Comparison of ENCODE assay signal across 19 cellular contexts in genomic region chr2:103435010-103435409, GRCh38.
DNase-seq lines count a peak whose midpoint lies in the region; ATAC-seq, FAIRE-seq and TF ChIP-seq lines count a peak whose summit lies in the region.
"Had no signal": no experiment of that assay in that cellular context is flagged by ENCODE, and none has a peak within 500 bp of the region (broad histone marks: within the 10 kb centered on the region; RNA-seq: fewer than 3 reads in every experiment).

No MANE protein-coding gene starts in this region.

- no peaks in the 10 kb centered on the region for H3F3A ChIP-seq in PC-3 (ENCODE audit: low read length, unreplicated experiment)

- no peaks in the 10 kb centered on the region for H4K20me1 ChIP-seq in PC-3 (ENCODE audit: low read length)
- H4K20me1 ChIP-seq in endothelial cell of umbilical vein (replicated peaks; ENCODE audit: control insufficient read depth, extremely low read depth, insufficient read depth, low read length) = no peaks in the 10 kb centered on the region

- 68 to 85% methylated on average over 3 of the region's 3 CpGs for WGBS in body of pancreas, 2 donors

- H3K27me3 ChIP-seq in PC-3 (ENCODE audit: low read length) (peaks cover 13% of the 10 kb centered on the region; the same call in 1 of the 2 replicates), endothelial cell of umbilical vein (ENCODE audit: control insufficient read depth in 2 of 2, insufficient read depth in 2 of 2, low read length in 2 of 2) (no peaks in the 10 kb centered on the region), body of pancreas (no peaks in the 10 kb centered on the region)
- H3K27me3 ChIP-seq: BE2C, neural progenitor cell, testis had no signal

- dilution Hi-C loops in endothelial cell of umbilical vein (cut with MboI; ENCODE audit: extremely low pct_ligation_motif_present, low sequenced_read_pairs) = no loop called here

- H3K9me1 ChIP-seq in endothelial cell of umbilical vein (replicated peaks; ENCODE audit: control insufficient read depth, extremely low read depth, insufficient read depth, low read length) = no peaks in the 10 kb centered on the region

- DNase-seq in ACHN (peak; percentile 21), PC-3 (peak; percentile 44), endothelial cell of umbilical vein (ENCODE audit: low read depth, low spot score) (no peak), cortex of kidney (lab: John Stamatoyannopoulos, UW) (no peak), body of pancreas (no peak)
- DNase-seq: activated CD4-positive, alpha-beta T cell treated with anti-CD3 and anti-CD28 coated beads, Interleukin-2, amount 10 ng/mL, durations not matched to agents 24 days and 14 days; anterior cingulate cortex; BE2C; DMS153; head of caudate nucleus; NCI-H774; retina; testis had no signal

- H3K79me2 ChIP-seq in PC-3 (ENCODE audit: low read length) (no peaks in the 10 kb centered on the region), endothelial cell of umbilical vein (ENCODE audit: control insufficient read depth, insufficient read depth, low read length) (no peaks in the 10 kb centered on the region)

- intact Hi-C loops in PC-3 (cut with micrococcal nuclease) (no loop called here), endothelial cell of umbilical vein (cut with micrococcal nuclease) (no loop called here), body of pancreas (cut with DNase I) (no loop called here)

- in situ Hi-C loops in ACHN (cut with HindIII; ENCODE audit: low pct_ligation_motif_present, low pct_unique_long_range_greater_than_20kb, low sequenced_read_pairs) = no loop called here

- no peak overlapping the region for H3K9ac ChIP-seq in PC-3 (ENCODE audit: low read length)
- no peak overlapping the region for H3K9ac ChIP-seq in endothelial cell of umbilical vein (replicated peaks; ENCODE audit: extremely low read depth, insufficient read depth, low read length)
- H3K9ac ChIP-seq: neural progenitor cell had no signal

- FAIRE-seq in endothelial cell of umbilical vein (lab: Jason Lieb, UNC) = no peak

- POLR2A ChIA-PET in PC-3 (lab: Charles Lee; ENCODE audit: unreplicated experiment) = no interaction called here
- POLR2A ChIA-PET in endothelial cell of umbilical vein (lab: Charles Lee) = no interaction called here

- TF ChIP-seq POLR2A in endothelial cell of umbilical vein (IDR thresholded peaks at IDR 0.05; ENCODE audit: low read depth, low read length) (no peak), body of pancreas (IDR thresholded peaks at IDR 0.05) (no peak)

- ATAC-seq in GM18520 (IDR thresholded peaks at IDR 0.05; ENCODE audit: unreplicated experiment) = peak; percentile 44
- ATAC-seq in PC-3 = no peak
- ATAC-seq in GM18873 (IDR thresholded peaks at IDR 0.05; ENCODE audit: low FRiP score, unreplicated experiment) = no peak
- no peak for ATAC-seq in HG03469 (IDR thresholded peaks at IDR 0.05; ENCODE audit: unreplicated experiment)
- ATAC-seq in body of pancreas = no peak
- ATAC-seq: Right ventricle myocardium inferior had no signal

- H3K27ac ChIP-seq in PC-3 (ENCODE audit: low read length) = no peak overlapping the region
- no peak overlapping the region for H3K27ac ChIP-seq in endothelial cell of umbilical vein (ENCODE audit: insufficient read depth, low read depth, low read length)
- H3K27ac ChIP-seq in body of pancreas = no peak overlapping the region
- H3K27ac ChIP-seq: coronary artery, neural progenitor cell, testis had no signal

- BruUV-seq in PC-3 (replicated peaks; lab: Mats Ljungman, UMichigan) (no TSS peak), endothelial cell of umbilical vein (replicated peaks; lab: Mats Ljungman, UMichigan) (no TSS peak)

- H2AFZ ChIP-seq in PC-3 (ENCODE audit: low read length) (no peak overlapping the region), endothelial cell of umbilical vein (ENCODE audit: low read depth, low read length) (no peak overlapping the region)
- H2AFZ ChIP-seq: neural progenitor cell had no signal

- H3K4me3 ChIP-seq in PC-3 (ENCODE audit: low read length) (no peak overlapping the region), endothelial cell of umbilical vein (replicated peaks in 1 of 3; ENCODE audit: insufficient read depth in 1 of 3, low read depth in 1 of 3, low read length in 3 of 3) (no peak overlapping the region), body of pancreas (no peak overlapping the region)
- H3K4me3 ChIP-seq: coronary artery, neural progenitor cell, testis had no signal

- CTCF ChIA-PET in PC-3 (lab: Charles Lee) = no interaction called here
- CTCF ChIA-PET in endothelial cell of umbilical vein (lab: Charles Lee) = no interaction called here

- H3K4me2 ChIP-seq in PC-3 (ENCODE audit: low read length) = no peak overlapping the region
- H3K4me2 ChIP-seq in endothelial cell of umbilical vein (ENCODE audit: insufficient read depth, low read length) = no peak overlapping the region
- H3K4me2 ChIP-seq: neural progenitor cell had no signal

- H3K36me3 ChIP-seq in PC-3 (ENCODE audit: low read depth, low read length) (no peaks in the 10 kb centered on the region), endothelial cell of umbilical vein (ENCODE audit: control insufficient read depth in 2 of 2, extremely low read depth in 1 of 2, insufficient read depth in 2 of 2, low read length in 2 of 2) (no peaks in the 10 kb centered on the region), body of pancreas (replicated peaks in 1 of 2; ENCODE audit: insufficient read depth in 1 of 2, low read depth in 2 of 2) (no peaks in the 10 kb centered on the region)
- H3K36me3 ChIP-seq: BE2C, neural progenitor cell had no signal

- H3K9me2 ChIP-seq in PC-3 (replicated peaks; ENCODE audit: low read length) = no peaks in the 10 kb centered on the region

- H3K9me3 ChIP-seq in PC-3 (ENCODE audit: low read length) (peaks cover 6% of the 10 kb centered on the region; the same call in 1 of the 2 replicates), endothelial cell of umbilical vein (replicated peaks; ENCODE audit: control insufficient read depth, insufficient read depth, low read length) (peaks cover 6% of the 10 kb centered on the region), body of pancreas (no peaks in the 10 kb centered on the region)
- H3K9me3 ChIP-seq: BE2C, testis had no signal

- H3K4me1 ChIP-seq in PC-3 (ENCODE audit: insufficient read depth, low read length) = no peaks in the 10 kb centered on the region
- no peaks in the 10 kb centered on the region for H3K4me1 ChIP-seq in endothelial cell of umbilical vein (ENCODE audit: control insufficient read depth, extremely low read depth, insufficient read depth, low read length)
- H3K4me1 ChIP-seq in body of pancreas = no peaks in the 10 kb centered on the region
- H3K4me1 ChIP-seq: BE2C, neural progenitor cell, testis had no signal

- TF ChIP-seq CTCF in PC-3 (conservative IDR thresholded peaks at IDR 0.05; ENCODE audit: low read depth, low read length) (no peak), endothelial cell of umbilical vein (IDR thresholded peaks at IDR 0.05; ENCODE audit: extremely low read depth in 1 of 2, insufficient read depth in 1 of 2, low read depth in 1 of 2, low read length in 2 of 2) (no peak), body of pancreas (IDR thresholded peaks at IDR 0.05) (no peak)

TF ChIP-seq in endothelial cell of umbilical vein, 7 proteins besides CTCF, POLR2A, EP300 and RAD21:
- peak; percentile 21 for TF ChIP-seq JUN (IDR thresholded peaks at IDR 0.05; ENCODE audit: borderline replicate concordance, insufficient read depth, insufficient read length, low read depth)
- no peak for TF ChIP-seq GATA2 (IDR thresholded peaks at IDR 0.05; ENCODE audit: insufficient read depth, insufficient read length, low read depth, low read length)

Comparison
In these comparisons a context has a peak if more than half of its experiments do, and no peak if none do; other contexts are left out.
1. DNase-seq: peak in ACHN (single experiment) and PC-3 (single experiment); none in endothelial cell of umbilical vein (single experiment), cortex of kidney (single experiment) and body of pancreas (0 of 4).